Comparison of ENCODE assay signal across 30 cellular contexts in genomic region chr5:138701678-138702077, GRCh38.
"Had no signal": no experiment of that assay in that cellular context is flagged by ENCODE, and none has a peak within 500 bp of the region (broad histone marks: within the 10 kb centered on the region; RNA-seq: fewer than 3 reads in every experiment).

No MANE protein-coding gene starts in this region.

- H3K36me3 Mint-ChIP-seq: mesothelial cell of epicardium; naive B cell; stimulated activated memory B cell treated with anti-CD40 and anti-IgM and Interleukin-4, amounts not matched to agents 10 μg/mL and 1 μg/mL and 100 μg/mL, for 72 hours; type B pancreatic cell had no signal

- FAIRE-seq: colon, islet of Langerhans had no signal

- ATAC-seq: esophagus mucosa; foreskin keratinocyte; gastroesophageal sphincter; heart right ventricle; left cardiac atrium; left lung; stimulated activated memory B cell treated with anti-CD40 and anti-IgM and Interleukin-4, amounts not matched to agents 10 μg/mL and 1 μg/mL and 100 μg/mL, for 72 hours; stimulated activated naive CD8-positive, alpha-beta T cell treated with anti-CD3 and anti-CD28 coated beads, Interleukin-15, Interleukin-2, amounts not matched to agents 100 U/mL and 50 U/mL, for 24 hours had no signal

- H3K4me1 ChIP-seq: gastroesophageal sphincter, left lung, prostate gland, sigmoid colon, tibial artery had no signal

- H3K4me1 Mint-ChIP-seq: endodermal cell; naive B cell; stimulated activated memory B cell treated with anti-CD40 and anti-IgM and Interleukin-4, amounts not matched to agents 10 μg/mL and 1 μg/mL and 100 μg/mL, for 72 hours had no signal

- H3K27me3 ChIP-seq: foreskin keratinocyte, gastroesophageal sphincter, heart right ventricle, left lung, right atrium auricular region, sigmoid colon, testis had no signal

- H3K27me3 Mint-ChIP-seq: type B pancreatic cell had no signal

- H3K4me3 Mint-ChIP-seq: dendritic cell treated with granulocyte-macrophage colony-stimulating factor and Interleukin-4, amounts not matched to agents 40 ng/mL and 50 ng/mL, for 4 days; endodermal cell; mesothelial cell of epicardium; naive B cell; nephron; stimulated activated memory B cell treated with anti-CD40 and anti-IgM and Interleukin-4, amounts not matched to agents 10 μg/mL and 1 μg/mL and 100 μg/mL, for 72 hours; type B pancreatic cell had no signal

- H3K4me3 ChIP-seq: gastroesophageal sphincter, heart right ventricle, left lung, mucosa of descending colon, prostate gland, right atrium auricular region, sigmoid colon, spleen, testis, tibial artery had no signal

- H3K9me3 ChIP-seq: gastroesophageal sphincter, heart right ventricle, left lung, mucosa of descending colon, prostate gland, right atrium auricular region, sigmoid colon, spleen, testis, tibial artery had no signal

- DNase-seq: effector CD8-positive, alpha-beta T cell; endodermal cell; foreskin keratinocyte; heart right ventricle; hippocampal formation; left cardiac atrium; left lung; mesenchymal stem cell; mucosa of descending colon; naive B cell; nucleus accumbens; sigmoid colon; spleen; stimulated activated CD4-positive, alpha-beta T cell treated with anti-CD3 and anti-CD28 coated beads, Interleukin-4, amount 100 ng/mL, for 4 hours; stimulated activated naive CD8-positive, alpha-beta T cell treated with anti-CD3 and anti-CD28 coated beads, Interleukin-15, Interleukin-2, amounts not matched to agents 100 U/mL and 50 U/mL, for 24 hours; substantia nigra; testis; tibial artery had no signal

- H3K27ac Mint-ChIP-seq: dendritic cell treated with granulocyte-macrophage colony-stimulating factor and Interleukin-4, amounts not matched to agents 40 ng/mL and 50 ng/mL, for 4 days; endodermal cell; mesothelial cell of epicardium; naive B cell; nephron; stimulated activated memory B cell treated with anti-CD40 and anti-IgM and Interleukin-4, amounts not matched to agents 10 μg/mL and 1 μg/mL and 100 μg/mL, for 72 hours; type B pancreatic cell had no signal

- H3K36me3 ChIP-seq: gastroesophageal sphincter, heart right ventricle, left lung, prostate gland, right atrium auricular region, sigmoid colon, spleen, tibial artery had no signal

- H3K27ac ChIP-seq: epithelial cell of prostate, foreskin keratinocyte, gastroesophageal sphincter, heart right ventricle, left lung, prostate gland, right atrium auricular region, sigmoid colon, spleen, testis, tibial artery had no signal

- H3K9me3 Mint-ChIP-seq: dendritic cell treated with granulocyte-macrophage colony-stimulating factor and Interleukin-4, amounts not matched to agents 40 ng/mL and 50 ng/mL, for 4 days; endodermal cell; mesothelial cell of epicardium; nephron; stimulated activated memory B cell treated with anti-CD40 and anti-IgM and Interleukin-4, amounts not matched to agents 10 μg/mL and 1 μg/mL and 100 μg/mL, for 72 hours; type B pancreatic cell had no signal
